ENCODE assay signal across 21 cellular contexts in the genomic region with DNA sequence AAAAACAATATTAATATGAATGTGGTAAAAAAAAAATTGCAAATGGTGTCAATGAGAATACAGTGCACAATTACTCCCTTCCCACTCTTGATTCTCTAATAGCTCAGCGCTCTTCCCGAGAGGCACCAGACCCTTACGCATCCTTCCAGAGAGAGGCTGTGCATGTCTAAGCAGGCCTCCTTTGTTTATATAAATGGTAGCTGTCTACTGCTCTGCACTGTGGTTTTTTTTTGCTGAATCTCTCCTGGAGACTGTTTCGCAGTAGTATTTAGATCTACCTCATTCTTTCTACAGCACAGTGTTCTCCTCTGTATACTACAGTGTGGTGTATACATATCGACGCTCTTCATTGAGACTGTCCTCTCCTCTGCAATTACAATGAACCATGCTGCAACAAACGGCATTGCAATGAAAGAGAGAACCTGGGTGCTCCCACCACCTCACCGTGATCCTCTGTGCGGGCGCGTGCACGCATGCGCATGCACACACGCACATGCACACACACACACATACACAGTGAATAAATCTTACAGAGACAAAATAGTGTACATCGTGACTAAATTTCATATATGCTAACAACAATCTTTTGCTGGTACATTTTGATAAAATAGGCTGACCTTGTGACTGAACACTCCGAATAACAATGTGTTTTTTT. TPM values are rescaled to one million over a fixed set of nuclear protein-coding genes. Genes with fewer than 3 reads are reported as not detected.
DNase-seq lines count a peak whose midpoint lies in the region; ATAC-seq and TF ChIP-seq lines count a peak whose summit lies in the region.
"Had no signal": no experiment of that assay in that cellular context is flagged by ENCODE, and none has a peak within 500 bp of the region (broad histone marks: within the 10 kb centered on the region; RNA-seq: fewer than 3 reads in every experiment).

No MANE protein-coding gene starts in this region.

- H3K9me3 ChIP-seq in RWPE2 (ENCODE audit: severe bottlenecking), result no peaks in the 10 kb centered on the region
- H3K9me3 ChIP-seq: BE2C, transverse colon had no signal

- peaks cover 37% of the 10 kb centered on the region for H3K36me3 ChIP-seq in RWPE2 (ENCODE audit: low read depth)
- H3K36me3 ChIP-seq in rectal smooth muscle tissue (ENCODE audit: control insufficient read depth, insufficient read depth, low read length), result no peaks in the 10 kb centered on the region
- H3K36me3 ChIP-seq: BE2C, transverse colon had no signal

- no peak for TF ChIP-seq CTCF in RWPE2 (IDR thresholded peaks at IDR 0.05; ENCODE audit: poor library complexity, severe bottlenecking)

- H3K27me3 ChIP-seq in RWPE2 (ENCODE audit: insufficient read depth, poor library complexity, severe bottlenecking) (no peaks in the 10 kb centered on the region), rectal smooth muscle tissue (ENCODE audit: control insufficient read depth, insufficient read depth, low read length) (no peaks in the 10 kb centered on the region)
- H3K27me3 ChIP-seq: BE2C, cardiac muscle cell, transverse colon had no signal

- intact Hi-C loops in head of caudate nucleus (cut with DNase I), result no loop called here
- intact Hi-C loops in sciatic nerve (cut with DNase I), result no loop called here
- intact Hi-C loops in posterior vena cava (cut with DNase I), result no loop called here

- H3K4me1 ChIP-seq in RWPE2 (ENCODE audit: insufficient read depth, poor library complexity, severe bottlenecking) (peaks cover 10% of the 10 kb centered on the region), rectal smooth muscle tissue (ENCODE audit: control insufficient read depth, insufficient read depth, low read length) (no peaks in the 10 kb centered on the region)
- H3K4me1 ChIP-seq: BE2C, transverse colon had no signal

- ATAC-seq in RWPE2 (ENCODE audit: low read depth), result peak; percentile 96
- no peak for ATAC-seq in sciatic nerve
- ATAC-seq: left lobe of liver had no signal

- DNase-seq in NCI-H1105 treated with DMSO at 0.1 percent for 48 hours (lab: John Stamatoyannopoulos, UW) (peak; percentile 82), RWPE2 (ENCODE audit: low spot score) (no peak), head of caudate nucleus (peak in 31 of 42 donors; percentile 14 to 65 (median 39)), sciatic nerve (ENCODE audit: low spot score) (no peak), posterior vena cava (ENCODE audit: low spot score) (no peak), NCI-H2107 treated with DMSO at 0.1 percent for 48 hours (lab: John Stamatoyannopoulos, UW; ENCODE audit: unreplicated experiment) (no peak)
- DNase-seq: activated CD4-positive, alpha-beta T cell treated with anti-CD3 and anti-CD28 coated beads for 1 hour; activated CD8-positive, alpha-beta memory T cell treated with anti-CD3 and anti-CD28 coated beads for 24 hours; activated naive CD8-positive, alpha-beta T cell treated with anti-CD3 and anti-CD28 coated beads, Interleukin-2, amount 10 ng/mL, durations not matched to agents 7 days and 5 days; BE2C; erythroblast; Karpas-422; NCI-H1092 treated with DMSO at 0.1 percent for 48 hours; NCI-H446 treated with DMSO at 0.1 percent for 48 hours; occipital lobe; RPMI8226; stimulated activated naive CD4-positive, alpha-beta T cell treated with Interleukin-2 at 50 U/mL for 16 hours; transverse colon had no signal

- H3K27ac ChIP-seq in RWPE2 (ENCODE audit: poor library complexity, severe bottlenecking), result no peak overlapping the region
- peak overlapping the region; percentile 32 for H3K27ac ChIP-seq in rectal smooth muscle tissue (ENCODE audit: low read depth, low read length)
- H3K27ac ChIP-seq: transverse colon had no signal

- H3K4me3 ChIP-seq in RWPE2 (ENCODE audit: severe bottlenecking), result no peak overlapping the region
- H3K4me3 ChIP-seq in rectal smooth muscle tissue (ENCODE audit: low read length), result no peak overlapping the region
- H3K4me3 ChIP-seq: cardiac muscle cell, transverse colon had no signal

- no peak overlapping the region for H3K9ac ChIP-seq in rectal smooth muscle tissue (ENCODE audit: low read length)

RNA-seq across cellular contexts. Expression of a gene that starts 19.4 kb away (rescaled TPM):
- 135 TPM for total RNA-seq in sciatic nerve
- total RNA-seq in posterior vena cava, result 100 to 1,000 TPM in 1 of 2 donors, 10 to 100 TPM in 1; 88.3 to 115 TPM

RNA-seq across cellular contexts. Expression of a gene that starts 19.8 kb away (rescaled TPM):
- total RNA-seq in sciatic nerve (30.9 TPM), posterior vena cava (10 to 100 TPM in 1 of 2 donors, 1 to 10 TPM in 1; 8.8 to 12.2 TPM)

Comparison
In these comparisons a context has a peak if more than half of its experiments do, and no peak if none do; other contexts are left out.
1. DNase-seq: peak in NCI-H1105 treated with DMSO at 0.1 percent for 48 hours (single experiment) and head of caudate nucleus (31 of 42); none in RWPE2 (single experiment), sciatic nerve (single experiment), posterior vena cava (single experiment) and NCI-H2107 treated with DMSO at 0.1 percent for 48 hours (single experiment).